Comparison of ENCODE assay signal across 9 cellular contexts in genomic region chr17:42247734-42248133, GRCh38. TPM values are rescaled to one million over a fixed set of nuclear protein-coding genes. Genes with fewer than 3 reads are reported as not detected.
DNase-seq lines count a peak whose midpoint lies in the region; ATAC-seq and TF ChIP-seq lines count a peak whose summit lies in the region.
"Had no signal": no experiment of that assay in that cellular context is flagged by ENCODE, and none has a peak within 500 bp of the region (broad histone marks: within the 10 kb centered on the region; RNA-seq: fewer than 3 reads in every experiment).

No MANE protein-coding gene starts in this region.

- no peaks in the 10 kb centered on the region; the same call in 1 of the 2 replicates for H3K27me3 Mint-ChIP-seq in HFFc6 (ENCODE audit: insufficient read depth)
- no peaks in the 10 kb centered on the region for H3K27me3 Mint-ChIP-seq in mesothelial cell of epicardium (ENCODE audit: low read depth)

- ATAC-seq in GM19324 (IDR thresholded peaks at IDR 0.05; ENCODE audit: low FRiP score, unreplicated experiment) (no peak), GM19035 (IDR thresholded peaks at IDR 0.05; ENCODE audit: unreplicated experiment) (no peak)

- DNase-seq in AG04449 (ENCODE audit: low read depth, low spot score) (peak; percentile 38), HFFc6 (peak; percentile 59), amniotic epithelial cell (ENCODE audit: low read depth) (peak; percentile 93), mesothelial cell of epicardium (ENCODE audit: low spot score in 2 of 2, unreplicated experiment in 2 of 2) (no peak), NCI-H510A (lab: John Stamatoyannopoulos, UW) (no peak), NCI-H2107 (lab: John Stamatoyannopoulos, UW) (no peak)
- DNase-seq: effector CD4-positive, alpha-beta T cell had no signal

- no peaks in the 10 kb centered on the region for H3K9me3 Mint-ChIP-seq in HFFc6
- no peaks in the 10 kb centered on the region for H3K9me3 Mint-ChIP-seq in mesothelial cell of epicardium

- no peak for TF ChIP-seq CTCF in AG04449 (IDR thresholded peaks at IDR 0.05; ENCODE audit: insufficient read depth, low read length, missing control alignments)
- no peak for TF ChIP-seq CTCF in HFFc6 (IDR thresholded peaks at IDR 0.05)
- no peak for TF ChIP-seq CTCF in mesothelial cell of epicardium (IDR thresholded peaks at IDR 0.05; ENCODE audit: unreplicated experiment)

- H3K4me3 Mint-ChIP-seq in HFFc6 (no peak overlapping the region; the same call in 1 of the 2 replicates), mesothelial cell of epicardium (no peak overlapping the region)

- H3K27ac Mint-ChIP-seq in HFFc6 (0 out of 2 replicates have a peak overlapping the region, but pooled peaks have one; percentile 21), mesothelial cell of epicardium (peak overlapping the region; percentile 59)

- peaks cover 30% of the 10 kb centered on the region for H3K4me1 Mint-ChIP-seq in HFFc6 (ENCODE audit: low read depth)
- peaks cover 6% of the 10 kb centered on the region for H3K4me1 Mint-ChIP-seq in mesothelial cell of epicardium

- no peak overlapping the region for H3K4me3 ChIP-seq in AG04449 (ENCODE audit: low read depth, low read length)

- CTCF ChIA-PET in AG04449 (lab: Yijun Ruan, JAX): interaction anchor here (0.8 to 3.2 kb wide), 6 partner anchors 20 to 279 kb away, joined by 3 to 17 read pairs (median 4); no protein-coding TSS in a partner anchor

- H3K36me3 Mint-ChIP-seq in HFFc6 (ENCODE audit: low read depth) (peaks cover 5% of the 10 kb centered on the region), mesothelial cell of epicardium (no peaks in the 10 kb centered on the region)

- POLR2A ChIA-PET in AG04449 (lab: Yijun Ruan, JAX): interaction anchor here (1.2 kb wide), 1 partner anchor 11 kb away, joined by 3 read pairs; no protein-coding TSS in a partner anchor

RNA-seq across cellular contexts. Expression of gene STAT5B, which starts 28.5 kb away (rescaled TPM):
- 10 to 100 TPM; 16.8 to 22.5 (median 20.1) TPM for total RNA-seq in HFFc6 (2021; fragmentation: NEBNext Ultra II Directional; extraction: Animal tissue kit (Norgen Biotek cat#: 25700))
- 47.7 to 52.3 TPM (median 50.6 TPM) in 3 replicates for total RNA-seq in mesothelial cell of epicardium

RNA-seq across cellular contexts. Expression of gene STAT5A, which starts 40.6 kb away (rescaled TPM):
- total RNA-seq in HFFc6 (2021; fragmentation: NEBNext Ultra II Directional; extraction: Animal tissue kit (Norgen Biotek cat#: 25700)): 1 to 10 TPM in 1 of 6 experiments, under 1 TPM in 5; 0.27 to 1.0 (median 0.53) TPM
- 9.5 to 11.7 TPM (median 11.2 TPM) in 3 replicates for total RNA-seq in mesothelial cell of epicardium

RNA-seq across cellular contexts. Expression of gene GHDC, which starts 53.4 kb away (rescaled TPM):
- total RNA-seq in HFFc6 (2021; fragmentation: NEBNext Ultra II Directional; extraction: Animal tissue kit (Norgen Biotek cat#: 25700)): 1 to 10 TPM; 1.5 to 7.5 (median 6.4) TPM
- total RNA-seq in mesothelial cell of epicardium: 9.2 to 10.7 TPM (median 10.2 TPM) in 3 replicates

Comparison
In these comparisons a context has a peak if more than half of its experiments do, and no peak if none do; other contexts are left out.
1. DNase-seq: peak in AG04449 (single experiment), HFFc6 (single experiment) and amniotic epithelial cell (single experiment); none in mesothelial cell of epicardium (0 of 2), NCI-H510A (single experiment) and NCI-H2107 (single experiment).